Comparison of ENCODE assay signal across 8 cellular contexts in genomic region chr9:121353246-121353975, GRCh38. TPM values are rescaled to one million over a fixed set of nuclear protein-coding genes. Genes with fewer than 3 reads are reported as not detected.
DNase-seq lines count a peak whose midpoint lies in the region; ATAC-seq, FAIRE-seq and TF ChIP-seq lines count a peak whose summit lies in the region.

No MANE protein-coding gene starts in this region.

- no peak overlapping the region for H3K27ac ChIP-seq in BLaER1 treated with 17β-estradiol and CSF1 and Interleukin-3, amounts not matched to agents 10 nM and 100 nM
- H3K27ac ChIP-seq in HL-60 (replicated peaks) (peak overlapping the region; percentile 75), rectal smooth muscle tissue (ENCODE audit: low read depth, low read length) (peak overlapping the region; percentile 25)

- peaks cover 43% of the 10 kb centered on the region for H3K36me3 Mint-ChIP-seq in activated naive CD8-positive, alpha-beta T cell treated with anti-CD3 and anti-CD28 coated beads, Interleukin-2, amount 10 ng/mL, durations not matched to agents 7 days and 5 days

- peak; percentile 97 for ATAC-seq in activated naive CD8-positive, alpha-beta T cell treated with anti-CD3 and anti-CD28 coated beads, Interleukin-2, amount 10 ng/mL, durations not matched to agents 7 days and 5 days (ENCODE audit: low read depth)

- DNase-seq in GM20000 (ENCODE audit: low spot score) = peak; percentile 65
- DNase-seq in HL-60 (ENCODE audit: low read depth in 1 of 2, low spot score in 1 of 2) = peak in 1 of 2 experiments; percentile 80
- peak; percentile 43 for DNase-seq in activated naive CD8-positive, alpha-beta T cell treated with anti-CD3 and anti-CD28 coated beads, Interleukin-2, amount 10 ng/mL, durations not matched to agents 7 days and 5 days
- no peak for DNase-seq in NCI-H510A treated with DMSO at 0.1 percent for 48 hours (lab: John Stamatoyannopoulos, UW)
- DNase-seq in D721Med (ENCODE audit: insufficient read length, low spot score) = no peak
- DNase-seq in DMS53 treated with DMSO at 0.1 percent for 48 hours (lab: John Stamatoyannopoulos, UW; ENCODE audit: unreplicated experiment) = no peak

- no peak for FAIRE-seq in D721Med (lab: Jason Lieb, UNC)

- H3K9ac ChIP-seq in BLaER1 treated with 17β-estradiol and CSF1 and Interleukin-3, amounts not matched to agents 10 nM and 100 nM = no peak overlapping the region
- H3K9ac ChIP-seq in rectal smooth muscle tissue (ENCODE audit: low read length) = no peak overlapping the region

- POLR2A ChIA-PET in activated naive CD8-positive, alpha-beta T cell treated with anti-CD3 and anti-CD28 coated beads, Interleukin-2, amount 10 ng/mL, durations not matched to agents 7 days and 5 days (lab: Charles Lee) = interaction anchor here (2.4 kb wide), 1 partner anchor 16 kb away, joined by 9 read pairs; no protein-coding TSS in a partner anchor

- peak overlapping the region in 6 of 11 experiments; percentile 15 to 75 (median 29); a peak in 8 of 22 replicates for H3K4me2 ChIP-seq in BLaER1 treated with 17β-estradiol and CSF1 and Interleukin-3, amounts not matched to agents 10 nM and 100 nM

- H3K27ac Mint-ChIP-seq in activated naive CD8-positive, alpha-beta T cell treated with anti-CD3 and anti-CD28 coated beads, Interleukin-2, amount 10 ng/mL, durations not matched to agents 7 days and 5 days = peak overlapping the region; percentile 77

- peak overlapping the region; percentile 55 for H3K4me3 Mint-ChIP-seq in activated naive CD8-positive, alpha-beta T cell treated with anti-CD3 and anti-CD28 coated beads, Interleukin-2, amount 10 ng/mL, durations not matched to agents 7 days and 5 days

- peaks cover 5 to 41% (median 9%) of the 10 kb centered on the region in 10 experiments; a peak in 19 of 20 replicates for H3K4me1 ChIP-seq in BLaER1 treated with 17β-estradiol and CSF1 and Interleukin-3, amounts not matched to agents 10 nM and 100 nM
- H3K4me1 ChIP-seq in rectal smooth muscle tissue (ENCODE audit: control insufficient read depth, insufficient read depth, low read length) = peaks cover 47% of the 10 kb centered on the region

- no peaks in the 10 kb centered on the region for H3K27me3 ChIP-seq in BLaER1 treated with 17β-estradiol and CSF1 and Interleukin-3, amounts not matched to agents 10 nM and 100 nM
- H3K27me3 ChIP-seq in HL-60 (ENCODE audit: insufficient read depth, poor library complexity, severe bottlenecking) (no peaks in the 10 kb centered on the region), rectal smooth muscle tissue (ENCODE audit: control insufficient read depth, insufficient read depth, low read length) (no peaks in the 10 kb centered on the region)

- no peaks in the 10 kb centered on the region for H3K9me3 Mint-ChIP-seq in activated naive CD8-positive, alpha-beta T cell treated with anti-CD3 and anti-CD28 coated beads, Interleukin-2, amount 10 ng/mL, durations not matched to agents 7 days and 5 days

- no peaks in the 10 kb centered on the region for H4K20me1 ChIP-seq in BLaER1 treated with 17β-estradiol and CSF1 and Interleukin-3, amounts not matched to agents 10 nM and 100 nM

- no peaks in the 10 kb centered on the region for H3K27me3 Mint-ChIP-seq in activated naive CD8-positive, alpha-beta T cell treated with anti-CD3 and anti-CD28 coated beads, Interleukin-2, amount 10 ng/mL, durations not matched to agents 7 days and 5 days

- H3K9me3 ChIP-seq in BLaER1 treated with 17β-estradiol and CSF1 and Interleukin-3, amounts not matched to agents 10 nM and 100 nM (replicated peaks in 1 of 11) = no peaks in the 10 kb centered on the region

- no peaks in the 10 kb centered on the region for H3K36me3 ChIP-seq in BLaER1 treated with 17β-estradiol and CSF1 and Interleukin-3, amounts not matched to agents 10 nM and 100 nM
- H3K36me3 ChIP-seq in rectal smooth muscle tissue (ENCODE audit: control insufficient read depth, insufficient read depth, low read length) = peaks cover 2% of the 10 kb centered on the region

- no peak for TF ChIP-seq CTCF in GM20000 (IDR thresholded peaks at IDR 0.05; ENCODE audit: extremely low read depth, missing control alignments)
- no peak for TF ChIP-seq CTCF in HL-60 (IDR thresholded peaks at IDR 0.05; ENCODE audit: insufficient read depth, low read length)
- no peak for TF ChIP-seq CTCF in D721Med (IDR thresholded peaks at IDR 0.05; ENCODE audit: insufficient read depth, missing control alignments)

- H3K4me1 Mint-ChIP-seq in activated naive CD8-positive, alpha-beta T cell treated with anti-CD3 and anti-CD28 coated beads, Interleukin-2, amount 10 ng/mL, durations not matched to agents 7 days and 5 days = peaks cover 39% of the 10 kb centered on the region

- H3K4me3 ChIP-seq in BLaER1 treated with 17β-estradiol and CSF1 and Interleukin-3, amounts not matched to agents 10 nM and 100 nM = no peak overlapping the region
- H3K4me3 ChIP-seq in HL-60 (replicated peaks; ENCODE audit: insufficient read depth, low read length) (peak overlapping the region; percentile 15), rectal smooth muscle tissue (ENCODE audit: low read length) (no peak overlapping the region)

RNA-seq across cellular contexts. Expression of gene STOM, which starts 16.6 kb away (rescaled TPM):
- total RNA-seq in activated naive CD8-positive, alpha-beta T cell treated with anti-CD3 and anti-CD28 coated beads, Interleukin-2, amount 10 ng/mL, durations not matched to agents 7 days and 5 days = 10 to 100 TPM; 87.4 to 95.4 TPM

Comparison
In these comparisons a context has a peak if more than half of its experiments do, and no peak if none do; other contexts are left out.
1. H3K27ac ChIP-seq: peak in HL-60 (single experiment) and rectal smooth muscle tissue (single experiment); none in BLaER1 treated with 17β-estradiol and CSF1 and Interleukin-3, amounts not matched to agents 10 nM and 100 nM (0 of 11).
2. DNase-seq: peak in GM20000 (single experiment) and activated naive CD8-positive, alpha-beta T cell treated with anti-CD3 and anti-CD28 coated beads, Interleukin-2, amount 10 ng/mL, durations not matched to agents 7 days and 5 days (single experiment); none in NCI-H510A treated with DMSO at 0.1 percent for 48 hours (single experiment), D721Med (single experiment) and DMS53 treated with DMSO at 0.1 percent for 48 hours (single experiment).